ENCODE assay signal across 15 cellular contexts in genomic region chr3:159844801-159845261, GRCh38. TPM values are rescaled to one million over a fixed set of nuclear protein-coding genes. Genes with fewer than 3 reads are reported as not detected.
DNase-seq lines count a peak whose midpoint lies in the region; ATAC-seq, FAIRE-seq and TF ChIP-seq lines count a peak whose summit lies in the region.
"Had no signal": no experiment of that assay in that cellular context is flagged by ENCODE, and none has a peak within 500 bp of the region (broad histone marks: within the 10 kb centered on the region; RNA-seq: fewer than 3 reads in every experiment).

No MANE protein-coding gene starts in this region.

- H3K27me3 Mint-ChIP-seq in astrocyte (ENCODE audit: low read depth, unreplicated experiment): no peaks in the 10 kb centered on the region

- no peak for TF ChIP-seq CTCF in astrocyte (IDR thresholded peaks at IDR 0.05; ENCODE audit: insufficient read depth, low read depth, low read length)
- no peak for TF ChIP-seq CTCF in smooth muscle cell (IDR thresholded peaks at IDR 0.05; ENCODE audit: borderline replicate concordance, insufficient read depth, poor library complexity, severe bottlenecking)
- no peak for TF ChIP-seq CTCF in body of pancreas (IDR thresholded peaks at IDR 0.05)

- peak overlapping the region; percentile 52 for H3K27ac ChIP-seq in astrocyte (ENCODE audit: low read depth, low read length)
- H3K27ac ChIP-seq in smooth muscle cell (ENCODE audit: low read depth): peak overlapping the region; percentile 53
- no peak overlapping the region for H3K27ac ChIP-seq in body of pancreas
- H3K27ac ChIP-seq: cardiac muscle cell, left ventricle myocardium inferior had no signal

- H3K79me2 ChIP-seq in astrocyte (ENCODE audit: insufficient read depth, low read length) (peaks cover 100% of the 10 kb centered on the region), smooth muscle cell (ENCODE audit: low read depth) (peaks cover 81% of the 10 kb centered on the region)

- no peak for TF ChIP-seq POLR2A in body of pancreas (IDR thresholded peaks at IDR 0.05)

- H3K36me3 ChIP-seq in astrocyte (ENCODE audit: insufficient read depth, low read length): no peaks in the 10 kb centered on the region
- no peaks in the 10 kb centered on the region for H3K36me3 ChIP-seq in smooth muscle cell (ENCODE audit: low read depth)
- no peaks in the 10 kb centered on the region for H3K36me3 ChIP-seq in body of pancreas (replicated peaks in 1 of 2; ENCODE audit: insufficient read depth in 1 of 2, low read depth in 2 of 2)
- H3K36me3 ChIP-seq: cardiac muscle cell, left ventricle myocardium inferior had no signal

- ATAC-seq in body of pancreas: no peak
- no peak for ATAC-seq in HG03571 (IDR thresholded peaks at IDR 0.05; ENCODE audit: unreplicated experiment)

- H3K4me2 ChIP-seq in astrocyte (ENCODE audit: low read length) (peak overlapping the region; percentile 72), smooth muscle cell (peak overlapping the region; percentile 64)

- H3F3A ChIP-seq in smooth muscle cell (ENCODE audit: low read depth): no peaks in the 10 kb centered on the region

- H4K20me1 ChIP-seq in astrocyte (ENCODE audit: insufficient read depth, low read length): peaks cover 44% of the 10 kb centered on the region
- peaks cover 64% of the 10 kb centered on the region for H4K20me1 ChIP-seq in smooth muscle cell (ENCODE audit: low read depth)

- H3K4me3 ChIP-seq in astrocyte (ENCODE audit: insufficient read depth, low read depth, low read length): no peak overlapping the region
- no peak overlapping the region for H3K4me3 ChIP-seq in smooth muscle cell
- H3K4me3 ChIP-seq in body of pancreas: no peak overlapping the region
- H3K4me3 ChIP-seq: cardiac muscle cell, left ventricle myocardium inferior had no signal

- H3K4me1 ChIP-seq in astrocyte (ENCODE audit: insufficient read depth, low read length) (peaks cover 26% of the 10 kb centered on the region), smooth muscle cell (ENCODE audit: low read depth) (peaks cover 19% of the 10 kb centered on the region), body of pancreas (no peaks in the 10 kb centered on the region)

- intact Hi-C loops in body of pancreas (cut with DNase I): no loop called here

- H3K27ac Mint-ChIP-seq in astrocyte (ENCODE audit: unreplicated experiment): peak overlapping the region; percentile 87
- H3K27ac Mint-ChIP-seq: activated naive CD4-positive, alpha-beta T cell treated with anti-CD3 and anti-CD28 coated beads for 36 hours had no signal

- H2AFZ ChIP-seq in astrocyte (ENCODE audit: low read depth, low read length) (no peak overlapping the region), smooth muscle cell (ENCODE audit: low read depth) (no peak overlapping the region)

- 61% methylated on average over 4 of the region's 4 CpGs for WGBS in smooth muscle cell (ENCODE audit: low lambda C conversion rate)
- 83 to 87% methylated on average over 4 of the region's 4 CpGs for WGBS in body of pancreas, 2 donors

- H3K9me3 ChIP-seq in astrocyte (ENCODE audit: insufficient read depth, low read depth, low read length): no peaks in the 10 kb centered on the region
- H3K9me3 ChIP-seq in smooth muscle cell (replicated peaks; ENCODE audit: low read depth): no peaks in the 10 kb centered on the region
- no peaks in the 10 kb centered on the region for H3K9me3 ChIP-seq in body of pancreas
- H3K9me3 ChIP-seq: left ventricle myocardium inferior had no signal

- peak overlapping the region; percentile 45 for H3K4me3 Mint-ChIP-seq in astrocyte (ENCODE audit: unreplicated experiment)
- H3K4me3 Mint-ChIP-seq: activated naive CD4-positive, alpha-beta T cell treated with anti-CD3 and anti-CD28 coated beads for 36 hours had no signal

- no peaks in the 10 kb centered on the region for H3K9me3 Mint-ChIP-seq in astrocyte (ENCODE audit: unreplicated experiment)
- H3K9me3 Mint-ChIP-seq: activated naive CD4-positive, alpha-beta T cell treated with anti-CD3 and anti-CD28 coated beads for 36 hours had no signal

- DNase-seq in ELF-1 (ENCODE audit: low read depth, low spot score) (peak; percentile 57), astrocyte (ENCODE audit: low read depth) (peak; percentile 81), islet precursor cell (peak; percentile 89), smooth muscle cell (lab: John Stamatoyannopoulos, UW; ENCODE audit: unreplicated experiment) (no peak), body of pancreas (no peak), HPDE6-E6E7 (ENCODE audit: extremely low spot score) (no peak), urothelium cell line (ENCODE audit: low spot score) (no peak)
- DNase-seq: activated naive CD4-positive, alpha-beta T cell treated with anti-CD3 and anti-CD28 coated beads for 36 hours; AML-193; DND-41; left ventricle myocardium inferior; NCI-H1048; NCI-H2171 had no signal

- peak overlapping the region; percentile 50 for H3K9ac ChIP-seq in astrocyte (ENCODE audit: low read length)
- no peak overlapping the region for H3K9ac ChIP-seq in smooth muscle cell (ENCODE audit: low read depth)

- no peak for FAIRE-seq in astrocyte (lab: Jason Lieb, UNC)
- no peak for FAIRE-seq in urothelium cell line (lab: Jason Lieb, UNC)

- H3K4me1 Mint-ChIP-seq in astrocyte (ENCODE audit: low read depth, unreplicated experiment): peaks cover 69% of the 10 kb centered on the region

- no peaks in the 10 kb centered on the region for H3K27me3 ChIP-seq in astrocyte (ENCODE audit: insufficient read depth, low read length)
- no peaks in the 10 kb centered on the region for H3K27me3 ChIP-seq in smooth muscle cell (ENCODE audit: low read depth)
- no peaks in the 10 kb centered on the region for H3K27me3 ChIP-seq in body of pancreas
- H3K27me3 ChIP-seq: cardiac muscle cell had no signal

- H3K36me3 Mint-ChIP-seq in astrocyte (ENCODE audit: low read depth, unreplicated experiment): peaks cover 3% of the 10 kb centered on the region

RNA-seq across cellular contexts. Expression of gene SCHIP1, which starts 5.2 kb away (rescaled TPM):
- 21.3 and 27.7 TPM in 2 replicates for total RNA-seq in astrocyte
- total RNA-seq in smooth muscle cell: 2.4 and 12.4 TPM in 2 replicates
- 3.5 and 5.1 TPM in 2 replicates for polyA plus RNA-seq in smooth muscle cell
- 1 to 10 TPM in 1 of 2 donors, under 1 TPM in 1; 0.66 to 1.3 TPM for total RNA-seq in body of pancreas
- total RNA-seq: activated naive CD4-positive, alpha-beta T cell treated with anti-CD3 and anti-CD28 coated beads for 36 hours had no signal

Comparison
In these comparisons a context has a peak if more than half of its experiments do, and no peak if none do; other contexts are left out.
1. DNase-seq: peak in ELF-1 (single experiment), astrocyte (single experiment) and islet precursor cell (single experiment); none in smooth muscle cell (single experiment), body of pancreas (0 of 4), HPDE6-E6E7 (single experiment) and urothelium cell line (single experiment).
2. H3K27ac ChIP-seq: peak in astrocyte (single experiment) and smooth muscle cell (single experiment); none in body of pancreas (0 of 4).